ENCODE assay signal across 9 cellular contexts in the genomic region with DNA sequence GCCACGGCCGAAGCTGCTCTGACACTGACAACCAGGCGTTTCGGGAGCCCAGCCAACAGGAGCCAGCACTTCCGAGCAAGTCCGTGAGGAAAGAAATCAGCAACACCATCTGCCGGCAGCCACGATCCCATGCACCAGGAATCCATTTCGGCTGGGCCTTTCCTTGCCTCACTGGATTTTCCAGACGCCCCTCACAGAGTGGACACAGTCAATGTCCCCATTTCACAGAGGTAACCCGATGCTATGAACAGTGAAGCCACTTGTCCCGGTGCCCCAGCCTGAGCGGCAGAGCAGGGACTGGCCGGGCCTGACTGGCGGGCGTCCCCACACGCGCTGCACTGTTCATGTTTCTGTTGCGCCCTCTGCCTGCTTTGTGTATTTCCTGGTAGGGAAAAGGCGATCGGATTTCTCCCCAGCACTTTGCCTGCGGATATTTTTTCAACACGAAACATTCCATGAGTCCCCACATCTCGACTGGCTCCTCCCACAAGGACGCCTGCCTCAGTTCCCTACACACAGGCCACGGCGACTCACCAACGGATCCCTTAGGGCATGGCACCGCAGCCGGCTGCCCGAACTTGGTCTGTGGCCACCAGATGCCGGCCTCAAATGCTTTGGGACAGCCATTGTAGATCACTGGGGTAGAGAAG. TPM values are rescaled to one million over a fixed set of nuclear protein-coding genes. Genes with fewer than 3 reads are reported as not detected.
DNase-seq lines count a peak whose midpoint lies in the region; ATAC-seq, FAIRE-seq and TF ChIP-seq lines count a peak whose summit lies in the region.
"Had no signal": no experiment of that assay in that cellular context is flagged by ENCODE, and none has a peak within 500 bp of the region (broad histone marks: within the 10 kb centered on the region; RNA-seq: fewer than 3 reads in every experiment).

No MANE protein-coding gene starts in this region.

- WGBS in pancreas, 2 donors = 16 to 18% methylated on average over 32 of the region's 32 CpGs

- H3K4me1 ChIP-seq in Peyer's patch (no peaks in the 10 kb centered on the region), pancreas (peaks cover 0 to 5% (median 0%) of the 10 kb centered on the region in 3 donors)

- FAIRE-seq in pancreas (lab: Jason Lieb, UNC) = no peak
- FAIRE-seq: GM18507 had no signal

- DNase-seq in DMS53 treated with DMSO at 0.1 percent for 48 hours (lab: John Stamatoyannopoulos, UW; ENCODE audit: unreplicated experiment) (peak; percentile 64), Peyer's patch (peak in 2 of 3 donors; percentile 59 to 69), fibroblast of the aortic adventitia (ENCODE audit: low read depth) (peak; percentile 80), pancreas (peak; percentile 81 to 95 (median 86)), NCI-H345 treated with DMSO at 0.1 percent for 48 hours (lab: John Stamatoyannopoulos, UW; ENCODE audit: unreplicated experiment) (no peak)
- DNase-seq in stimulated activated CD4-positive, alpha-beta T cell treated with anti-CD3 and anti-CD28 coated beads, Interleukin-4, amount 100 ng/mL, for 24 hours = no peak
- no peak for DNase-seq in activated naive CD4-positive, alpha-beta T cell (lab: John Stamatoyannopoulos, UW)

- H3K27ac ChIP-seq in Peyer's patch (no peak overlapping the region), pancreas (peak overlapping the region; percentile 47 to 61 (median 48))

- no peaks in the 10 kb centered on the region for H3K36me3 ChIP-seq in Peyer's patch
- no peaks in the 10 kb centered on the region for H3K36me3 ChIP-seq in pancreas

- H3K9me3 ChIP-seq in Peyer's patch (no peaks in the 10 kb centered on the region), pancreas (no peaks in the 10 kb centered on the region)

- intact Hi-C loops in pancreas (cut with DNase I) = loop anchor here in 1 of 3 donors (5.0 kb wide), 1 partner anchor 38 kb away; no protein-coding TSS in a partner anchor

- TF ChIP-seq CTCF in Peyer's patch (IDR thresholded peaks at IDR 0.05) (peak in 4 of 6 experiments; percentile 31 to 69 (median 60)), fibroblast of the aortic adventitia (IDR thresholded peaks at IDR 0.05; ENCODE audit: insufficient read depth, low read length) (peak; percentile 66), pancreas (IDR thresholded peaks at IDR 0.05) (peak; percentile 17 to 54 (median 36))

- ATAC-seq in pancreas (peak; percentile 90 to 95 (median 95)), GM21447 (IDR thresholded peaks at IDR 0.05; ENCODE audit: unreplicated experiment) (no peak)

- TF ChIP-seq POLR2A in Peyer's patch (IDR thresholded peaks at IDR 0.05) = no peak

- H3K4me3 ChIP-seq in Peyer's patch (peak overlapping the region in 2 of 4 donors; percentile 19 to 29), fibroblast of the aortic adventitia (ENCODE audit: low read depth, low read length) (peak overlapping the region; percentile 25), pancreas (peak overlapping the region in 1 of 4 donors; percentile 22)

- H3K27me3 ChIP-seq in Peyer's patch (no peaks in the 10 kb centered on the region), pancreas (no peaks in the 10 kb centered on the region)

RNA-seq across cellular contexts. Expression of gene TRMU, which starts 55.3 kb away (rescaled TPM):
- total RNA-seq in Peyer's patch (100 to 1,000 TPM in 1 of 4 donors, 10 to 100 TPM in 3; 35.2 to 101 (median 83.3) TPM), fibroblast of the aortic adventitia (ENCODE audit: low replicate concordance) (15.8 and 23.1 TPM in 2 replicates), pancreas (10 to 100 TPM; 15.0 to 27.6 (median 20.8) TPM)
- polyA plus RNA-seq in pancreas = 10 to 100 TPM; 53.9 to 58.0 TPM

Comparison
In these comparisons a context has a peak if more than half of its experiments do, and no peak if none do; other contexts are left out.
1. DNase-seq: peak in DMS53 treated with DMSO at 0.1 percent for 48 hours (single experiment), Peyer's patch (2 of 3), fibroblast of the aortic adventitia (single experiment) and pancreas (6 of 6); none in stimulated activated CD4-positive, alpha-beta T cell treated with anti-CD3 and anti-CD28 coated beads, Interleukin-4, amount 100 ng/mL, for 24 hours (single experiment), NCI-H345 treated with DMSO at 0.1 percent for 48 hours (single experiment) and activated naive CD4-positive, alpha-beta T cell (0 of 4).
2. H3K27ac ChIP-seq: peak in pancreas (4 of 4); none in Peyer's patch (0 of 4).
3. Peak in every context shown above with its lines, with median percentiles within 50 percentile points of each other: CTCF ChIP-seq.